2 cellular contexts compared by ENCODE assay signal in genomic region chr6:76810286-76810685, GRCh38.
TF ChIP-seq lines count a peak whose summit lies in the region.

No MANE protein-coding gene starts in this region.

TF ChIP-seq in GM23338, 12 proteins besides CTCF, POLR2A, EP300 and RAD21:
- TF ChIP-seq REST (IDR thresholded peaks at IDR 0.05; ENCODE audit: unreplicated experiment) (no peak), EZH2 (IDR thresholded peaks at IDR 0.05; ENCODE audit: low read depth, unreplicated experiment) (no peak), ZNF331 (CRISPR knock-in tag; IDR thresholded peaks at IDR 0.05; ENCODE audit: low read depth) (no peak), POLR2AphosphoS5 (IDR thresholded peaks at IDR 0.05; ENCODE audit: low read depth) (no peak), STAT1 (IDR thresholded peaks at IDR 0.05; ENCODE audit: unreplicated experiment) (no peak), JUNB (IDR thresholded peaks at IDR 0.05; ENCODE audit: unreplicated experiment) (no peak), ZNF114 (CRISPR knock-in tag; IDR thresholded peaks at IDR 0.05) (no peak), NANOG (IDR thresholded peaks at IDR 0.05; ENCODE audit: borderline replicate concordance) (no peak), CREB1 (CRISPR knock-in tag; IDR thresholded peaks at IDR 0.05; ENCODE audit: low read depth) (no peak), ZNF462 (CRISPR knock-in tag; IDR thresholded peaks at IDR 0.05) (no peak), EZH2phosphoT487 (IDR thresholded peaks at IDR 0.05; ENCODE audit: unreplicated experiment) (no peak), ETS1 (IDR thresholded peaks at IDR 0.05) (no peak)
TF ChIP-seq in GM23338: peak in this region for 0.

TF ChIP-seq in WTC11, 78 proteins besides CTCF, POLR2A, EP300 and RAD21 (continued from another document):
- TF ChIP-seq, protein P1, sequence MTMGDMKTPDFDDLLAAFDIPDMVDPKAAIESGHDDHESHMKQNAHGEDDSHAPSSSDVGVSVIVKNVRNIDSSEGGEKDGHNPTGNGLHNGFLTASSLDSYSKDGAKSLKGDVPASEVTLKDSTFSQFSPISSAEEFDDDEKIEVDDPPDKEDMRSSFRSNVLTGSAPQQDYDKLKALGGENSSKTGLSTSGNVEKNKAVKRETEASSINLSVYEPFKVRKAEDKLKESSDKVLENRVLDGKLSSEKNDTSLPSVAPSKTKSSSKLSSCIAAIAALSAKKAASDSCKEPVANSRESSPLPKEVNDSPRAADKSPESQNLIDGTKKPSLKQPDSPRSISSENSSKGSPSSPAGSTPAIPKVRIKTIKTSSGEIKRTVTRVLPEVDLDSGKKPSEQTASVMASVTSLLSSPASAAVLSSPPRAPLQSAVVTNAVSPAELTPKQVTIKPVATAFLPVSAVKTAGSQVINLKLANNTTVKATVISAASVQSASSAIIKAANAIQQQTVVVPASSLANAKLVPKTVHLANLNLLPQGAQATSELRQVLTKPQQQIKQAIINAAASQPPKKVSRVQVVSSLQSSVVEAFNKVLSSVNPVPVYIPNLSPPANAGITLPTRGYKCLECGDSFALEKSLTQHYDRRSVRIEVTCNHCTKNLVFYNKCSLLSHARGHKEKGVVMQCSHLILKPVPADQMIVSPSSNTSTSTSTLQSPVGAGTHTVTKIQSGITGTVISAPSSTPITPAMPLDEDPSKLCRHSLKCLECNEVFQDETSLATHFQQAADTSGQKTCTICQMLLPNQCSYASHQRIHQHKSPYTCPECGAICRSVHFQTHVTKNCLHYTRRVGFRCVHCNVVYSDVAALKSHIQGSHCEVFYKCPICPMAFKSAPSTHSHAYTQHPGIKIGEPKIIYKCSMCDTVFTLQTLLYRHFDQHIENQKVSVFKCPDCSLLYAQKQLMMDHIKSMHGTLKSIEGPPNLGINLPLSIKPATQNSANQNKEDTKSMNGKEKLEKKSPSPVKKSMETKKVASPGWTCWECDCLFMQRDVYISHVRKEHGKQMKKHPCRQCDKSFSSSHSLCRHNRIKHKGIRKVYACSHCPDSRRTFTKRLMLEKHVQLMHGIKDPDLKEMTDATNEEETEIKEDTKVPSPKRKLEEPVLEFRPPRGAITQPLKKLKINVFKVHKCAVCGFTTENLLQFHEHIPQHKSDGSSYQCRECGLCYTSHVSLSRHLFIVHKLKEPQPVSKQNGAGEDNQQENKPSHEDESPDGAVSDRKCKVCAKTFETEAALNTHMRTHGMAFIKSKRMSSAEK (CRISPR knock-in tag; IDR thresholded peaks at IDR 0.05; ENCODE audit: borderline replicate concordance) = no peak
- TF ChIP-seq ZNF219 (CRISPR knock-in tag; IDR thresholded peaks at IDR 0.05; ENCODE audit: borderline replicate concordance) (no peak), ZNF423 (CRISPR knock-in tag; IDR thresholded peaks at IDR 0.05) (no peak), GRHL2 (CRISPR knock-in tag; IDR thresholded peaks at IDR 0.05; ENCODE audit: insufficient replicate concordance, severe bottlenecking) (no peak), AR (CRISPR knock-in tag; IDR thresholded peaks at IDR 0.05) (no peak), ZNF671 (CRISPR knock-in tag; IDR thresholded peaks at IDR 0.05) (no peak), ZNF138 (CRISPR knock-in tag; conservative IDR thresholded peaks at IDR 0.05) (no peak), ARID4B (CRISPR knock-in tag; IDR thresholded peaks at IDR 0.05; ENCODE audit: borderline replicate concordance) (no peak)
- TF ChIP-seq, protein P2, sequence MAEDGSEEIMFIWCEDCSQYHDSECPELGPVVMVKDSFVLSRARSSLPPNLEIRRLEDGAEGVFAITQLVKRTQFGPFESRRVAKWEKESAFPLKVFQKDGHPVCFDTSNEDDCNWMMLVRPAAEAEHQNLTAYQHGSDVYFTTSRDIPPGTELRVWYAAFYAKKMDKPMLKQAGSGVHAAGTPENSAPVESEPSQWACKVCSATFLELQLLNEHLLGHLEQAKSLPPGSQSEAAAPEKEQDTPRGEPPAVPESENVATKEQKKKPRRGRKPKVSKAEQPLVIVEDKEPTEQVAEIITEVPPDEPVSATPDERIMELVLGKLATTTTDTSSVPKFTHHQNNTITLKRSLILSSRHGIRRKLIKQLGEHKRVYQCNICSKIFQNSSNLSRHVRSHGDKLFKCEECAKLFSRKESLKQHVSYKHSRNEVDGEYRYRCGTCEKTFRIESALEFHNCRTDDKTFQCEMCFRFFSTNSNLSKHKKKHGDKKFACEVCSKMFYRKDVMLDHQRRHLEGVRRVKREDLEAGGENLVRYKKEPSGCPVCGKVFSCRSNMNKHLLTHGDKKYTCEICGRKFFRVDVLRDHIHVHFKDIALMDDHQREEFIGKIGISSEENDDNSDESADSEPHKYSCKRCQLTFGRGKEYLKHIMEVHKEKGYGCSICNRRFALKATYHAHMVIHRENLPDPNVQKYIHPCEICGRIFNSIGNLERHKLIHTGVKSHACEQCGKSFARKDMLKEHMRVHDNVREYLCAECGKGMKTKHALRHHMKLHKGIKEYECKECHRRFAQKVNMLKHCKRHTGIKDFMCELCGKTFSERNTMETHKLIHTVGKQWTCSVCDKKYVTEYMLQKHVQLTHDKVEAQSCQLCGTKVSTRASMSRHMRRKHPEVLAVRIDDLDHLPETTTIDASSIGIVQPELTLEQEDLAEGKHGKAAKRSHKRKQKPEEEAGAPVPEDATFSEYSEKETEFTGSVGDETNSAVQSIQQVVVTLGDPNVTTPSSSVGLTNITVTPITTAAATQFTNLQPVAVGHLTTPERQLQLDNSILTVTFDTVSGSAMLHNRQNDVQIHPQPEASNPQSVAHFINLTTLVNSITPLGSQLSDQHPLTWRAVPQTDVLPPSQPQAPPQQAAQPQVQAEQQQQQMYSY (CRISPR knock-in tag; IDR thresholded peaks at IDR 0.05) = no peak
TF ChIP-seq in WTC11: peak in this region for 0.
